1 cellular context compared by ENCODE assay signal in genomic region chr5:171913987-171914273, GRCh38.
TF ChIP-seq lines count a peak whose summit lies in the region.

No MANE protein-coding gene starts in this region.

TF ChIP-seq in GM23338, 12 proteins besides CTCF, POLR2A, EP300 and RAD21:
- TF ChIP-seq ZNF462 (CRISPR knock-in tag; IDR thresholded peaks at IDR 0.05) (no peak), JUNB (IDR thresholded peaks at IDR 0.05; ENCODE audit: unreplicated experiment) (no peak), ZNF114 (CRISPR knock-in tag; IDR thresholded peaks at IDR 0.05) (no peak), CREB1 (CRISPR knock-in tag; IDR thresholded peaks at IDR 0.05; ENCODE audit: low read depth) (no peak)
